8 cellular contexts compared by ENCODE assay signal in the genomic region with DNA sequence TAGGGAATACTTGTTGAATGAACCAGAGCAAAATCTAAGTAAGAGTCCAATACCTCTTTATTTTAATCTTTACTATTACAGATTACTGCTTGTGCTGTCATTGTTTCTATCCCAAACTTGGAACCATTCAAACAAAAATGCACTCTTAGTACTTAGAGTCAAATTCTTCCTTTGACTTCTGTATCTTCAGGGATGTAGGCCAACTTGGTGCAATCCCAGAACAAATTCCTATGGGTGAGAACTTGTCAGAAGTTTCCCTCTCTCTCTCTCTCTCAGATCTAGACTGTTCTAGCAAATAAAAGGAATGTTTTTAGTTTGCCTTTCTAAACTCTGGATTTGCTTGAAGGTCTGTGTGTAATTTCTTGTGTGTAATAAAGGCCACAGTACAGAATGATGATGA.
"Had no signal": no experiment of that assay in that cellular context is flagged by ENCODE, and none has a peak within 500 bp of the region (broad histone marks: within the 10 kb centered on the region; RNA-seq: fewer than 3 reads in every experiment).

No MANE protein-coding gene starts in this region.

- DNase-seq: GDM1, GF-D8 had no signal

- ATAC-seq: GM12878 had no signal

- H3K4me3 ChIP-seq: GM12878 had no signal

- FAIRE-seq: G401.6, GM12878, GM12891, GM12892, GM18507, GM19239 had no signal
